Comparison of ENCODE assay signal across 27 cellular contexts in the genomic region with DNA sequence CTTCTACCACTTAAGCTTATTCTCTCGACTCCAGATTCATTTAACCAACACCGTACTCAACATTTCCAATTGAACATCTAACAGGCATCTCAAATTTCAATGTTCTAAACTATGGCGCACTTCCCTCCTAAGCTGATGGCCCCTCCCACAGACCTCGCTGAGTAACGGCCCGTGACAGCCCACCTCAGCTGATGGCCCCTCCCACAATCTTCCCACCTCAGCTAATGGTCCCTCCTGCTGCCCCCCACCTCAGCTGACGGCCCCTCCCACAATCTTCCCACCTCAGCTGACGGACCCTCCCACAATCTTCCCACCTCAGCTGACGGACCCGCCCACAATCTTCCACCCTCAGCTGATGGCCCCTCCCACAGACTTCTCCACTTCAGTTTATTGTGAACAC. TPM values are rescaled to one million over a fixed set of nuclear protein-coding genes. Genes with fewer than 3 reads are reported as not detected.
A peak's percentile ranks its signal among the peaks of the same experiment; 100 is the strongest.
DNase-seq lines count a peak whose midpoint lies in the region; ATAC-seq and TF ChIP-seq lines count a peak whose summit lies in the region.
"Had no signal": no experiment of that assay in that cellular context is flagged by ENCODE, and none has a peak within 500 bp of the region (broad histone marks: within the 10 kb centered on the region; RNA-seq: fewer than 3 reads in every experiment).

No MANE protein-coding gene starts in this region.

- H3K4me3 Mint-ChIP-seq in WTC11 = no peak overlapping the region
- H3K4me3 Mint-ChIP-seq in neural progenitor cell = no peak overlapping the region
- H3K4me3 Mint-ChIP-seq in T-helper 2 cell treated with Interferon-gamma antibody and Interleukin-4, amounts not matched to agents 5 μg/mL and 100 μg/mL, for 36 hours = no peak overlapping the region
- H3K4me3 Mint-ChIP-seq: CD14-positive monocyte; CD4-positive, alpha-beta memory T cell; CD4-positive, CD25-positive, alpha-beta regulatory T cell; CD8-positive, alpha-beta memory T cell had no signal

- H3K4me1 ChIP-seq in HEK293 (ENCODE audit: control insufficient read depth, insufficient read depth, low read length) (no peaks in the 10 kb centered on the region), neural progenitor cell (no peaks in the 10 kb centered on the region), spleen (no peaks in the 10 kb centered on the region)
- H3K4me1 ChIP-seq: BE2C had no signal

- H4K20me1 ChIP-seq in neural progenitor cell (ENCODE audit: low read depth) = no peaks in the 10 kb centered on the region
- H4K20me1 ChIP-seq: BLaER1 had no signal

- no peaks in the 10 kb centered on the region for H3K36me3 ChIP-seq in HEK293 (ENCODE audit: control insufficient read depth in 2 of 2, insufficient read depth in 1 of 2, low read length in 2 of 2)
- no peaks in the 10 kb centered on the region for H3K36me3 ChIP-seq in neural progenitor cell
- H3K36me3 ChIP-seq in spleen = no peaks in the 10 kb centered on the region
- H3K36me3 ChIP-seq: BE2C, BLaER1 had no signal

- H3K36me3 Mint-ChIP-seq in WTC11 (no peaks in the 10 kb centered on the region), neural progenitor cell (no peaks in the 10 kb centered on the region)
- H3K36me3 Mint-ChIP-seq in T-helper 2 cell treated with Interferon-gamma antibody and Interleukin-4, amounts not matched to agents 5 μg/mL and 100 μg/mL, for 36 hours (ENCODE audit: low read depth) = no peaks in the 10 kb centered on the region
- H3K36me3 Mint-ChIP-seq: CD14-positive monocyte; CD4-positive, CD25-positive, alpha-beta regulatory T cell had no signal

- H3K9me3 Mint-ChIP-seq in WTC11 (peaks cover 6% of the 10 kb centered on the region), neural progenitor cell (no peaks in the 10 kb centered on the region)
- H3K9me3 Mint-ChIP-seq in T-helper 2 cell treated with Interferon-gamma antibody and Interleukin-4, amounts not matched to agents 5 μg/mL and 100 μg/mL, for 36 hours = no peaks in the 10 kb centered on the region

- no peak overlapping the region for H3K9ac ChIP-seq in neural progenitor cell
- H3K9ac ChIP-seq: BLaER1 had no signal

- intact Hi-C loops in spleen (cut with DNase I; ENCODE audit: low total_unique reads) = no loop called here

- H3K27ac Mint-ChIP-seq in WTC11 (no peak overlapping the region), neural progenitor cell (no peak overlapping the region)
- H3K27ac Mint-ChIP-seq in T-helper 2 cell treated with Interferon-gamma antibody and Interleukin-4, amounts not matched to agents 5 μg/mL and 100 μg/mL, for 36 hours = no peak overlapping the region
- H3K27ac Mint-ChIP-seq: CD14-positive monocyte; CD4-positive, alpha-beta memory T cell; CD4-positive, CD25-positive, alpha-beta regulatory T cell; CD8-positive, alpha-beta memory T cell had no signal

- TF ChIP-seq CTCF in HEK293 (tag by site-specific recombination; IDR thresholded peaks at IDR 0.05) = no peak
- TF ChIP-seq CTCF in WTC11 (IDR thresholded peaks at IDR 0.05) = no peak
- no peak for TF ChIP-seq CTCF in neural progenitor cell (IDR thresholded peaks at IDR 0.05)
- no peak for TF ChIP-seq CTCF in spleen (IDR thresholded peaks at IDR 0.05 in 8 of 11, conservative IDR thresholded peaks at IDR 0.05 in 3 of 11)

- WGBS in spleen, 5 donors = 82 to 94% (median 92%) methylated on average over 10 of the region's 10 CpGs

- ATAC-seq in WTC11 = peak; percentile 65

- H3K27ac ChIP-seq in HEK293 (ENCODE audit: extremely low read depth, low read depth, low read length) = no peak overlapping the region
- no peak overlapping the region for H3K27ac ChIP-seq in neural progenitor cell
- H3K27ac ChIP-seq in spleen = no peak overlapping the region
- H3K27ac ChIP-seq: BLaER1 had no signal

- TF ChIP-seq POLR2A in spleen (IDR thresholded peaks at IDR 0.05) = no peak

- H3K4me1 Mint-ChIP-seq in WTC11 (peaks cover 3% of the 10 kb centered on the region; the same call in 1 of the 2 replicates), neural progenitor cell (peaks cover 9% of the 10 kb centered on the region)
- H3K4me1 Mint-ChIP-seq in T-helper 2 cell treated with Interferon-gamma antibody and Interleukin-4, amounts not matched to agents 5 μg/mL and 100 μg/mL, for 36 hours (ENCODE audit: low read depth) = no peaks in the 10 kb centered on the region
- H3K4me1 Mint-ChIP-seq: CD14-positive monocyte; CD4-positive, alpha-beta memory T cell; CD4-positive, CD25-positive, alpha-beta regulatory T cell; CD8-positive, alpha-beta memory T cell had no signal

- H3K27me3 ChIP-seq in neural progenitor cell (no peaks in the 10 kb centered on the region), spleen (replicated peaks in 1 of 7) (no peaks in the 10 kb centered on the region)
- H3K27me3 ChIP-seq: BE2C, BLaER1 had no signal

- no peaks in the 10 kb centered on the region for H3K79me2 ChIP-seq in neural progenitor cell (ENCODE audit: low read depth)

- H2AFZ ChIP-seq in neural progenitor cell (replicated peaks) = peak overlapping the region; percentile 37

- DNase-seq in WTC11 (ENCODE audit: low spot score) (no peak), neural progenitor cell (ENCODE audit: low spot score) (no peak), spleen (peak; percentile 48), iPS-NIHi7 (ENCODE audit: extremely low spot score) (no peak), DMS153 (lab: John Stamatoyannopoulos, UW) (no peak)
- no peak for DNase-seq in T-helper 2 cell treated with Interferon-gamma antibody and Interleukin-4, amounts not matched to agents 5 μg/mL and 100 μg/mL, for 36 hours (ENCODE audit: low spot score)
- no peak for DNase-seq in activated effector memory CD4-positive, alpha-beta T cell treated with Interleukin-2 at 50 U/mL for 16 hours
- DNase-seq: 8988T; ACHN; BE2C; C1 segment of cervical spinal cord; CD4-positive, alpha-beta memory T cell; CD4-positive, CD25-positive, alpha-beta regulatory T cell; CD8-positive, alpha-beta memory T cell; COR-L47; DMS53; DMS79; DND-41; EL; GDM1 had no signal

- no peak overlapping the region for H3K4me3 ChIP-seq in HEK293 (ENCODE audit: low read depth, low read length)
- no peak overlapping the region for H3K4me3 ChIP-seq in neural progenitor cell
- no peak overlapping the region for H3K4me3 ChIP-seq in spleen
- H3K4me3 ChIP-seq: BLaER1 had no signal

- H3K9me3 ChIP-seq in HEK293 (ENCODE audit: control insufficient read depth, insufficient read depth, low read depth, low read length) (no peaks in the 10 kb centered on the region), neural progenitor cell (ENCODE audit: low read depth) (no peaks in the 10 kb centered on the region), spleen (no peaks in the 10 kb centered on the region)
- H3K9me3 ChIP-seq: BE2C, BLaER1 had no signal

- no peak overlapping the region for H3K4me2 ChIP-seq in neural progenitor cell
- H3K4me2 ChIP-seq: BLaER1 had no signal

- H3F3A ChIP-seq in neural progenitor cell (ENCODE audit: low read depth) = no peaks in the 10 kb centered on the region

- H3K27me3 Mint-ChIP-seq in WTC11 (ENCODE audit: low read depth) (no peaks in the 10 kb centered on the region; the same call in 1 of the 2 replicates), neural progenitor cell (ENCODE audit: insufficient read depth, low read depth) (no peaks in the 10 kb centered on the region)
- H3K27me3 Mint-ChIP-seq in T-helper 2 cell treated with Interferon-gamma antibody and Interleukin-4, amounts not matched to agents 5 μg/mL and 100 μg/mL, for 36 hours (ENCODE audit: low read depth) = peaks cover 8% of the 10 kb centered on the region

- POLR2A ChIA-PET in HEK293 (lab: Yijun Ruan, JAX) = interaction anchor here (0.6 kb wide), 1 partner anchor 38 kb away, joined by 3 read pairs; no protein-coding TSS in a partner anchor
- POLR2A ChIA-PET in WTC11 (lab: Charles Lee) = no interaction called here

- CTCF ChIA-PET in HEK293 (lab: Yijun Ruan, JAX) (interaction anchor here (0.6 to 1.2 kb wide), 2 partner anchors 83 to 95 kb away, joined by 3 read pairs; no protein-coding TSS in a partner anchor), WTC11 (lab: Charles Lee) (no interaction called here)

TF ChIP-seq in HEK293, 187 proteins besides CTCF, POLR2A, EP300 and RAD21:
- TF ChIP-seq GLIS2 (tag by site-specific recombination; IDR thresholded peaks at IDR 0.05) (no peak), SETDB1 (IDR thresholded peaks at IDR 0.05; ENCODE audit: insufficient read length, low read length) (no peak), ZNF785 (tag by site-specific recombination; IDR thresholded peaks at IDR 0.05) (no peak), EGR2 (tag by site-specific recombination; IDR thresholded peaks at IDR 0.05; ENCODE audit: low read depth) (peak; percentile 65), ZFHX2 (tag by site-specific recombination; conservative IDR thresholded peaks at IDR 0.05) (peak; percentile 59), RBAK (tag by site-specific recombination; IDR thresholded peaks at IDR 0.05) (no peak)
- TF ChIP-seq, protein P1, sequence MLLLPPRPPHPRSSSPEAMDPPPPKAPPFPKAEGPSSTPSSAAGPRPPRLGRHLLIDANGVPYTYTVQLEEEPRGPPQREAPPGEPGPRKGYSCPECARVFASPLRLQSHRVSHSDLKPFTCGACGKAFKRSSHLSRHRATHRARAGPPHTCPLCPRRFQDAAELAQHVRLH (tag by site-specific recombination; IDR thresholded peaks at IDR 0.05) = no peak

TF ChIP-seq in WTC11, 78 proteins besides CTCF, POLR2A, EP300 and RAD21 (continues in another document):
- no peak for TF ChIP-seq FOXJ3 (CRISPR knock-in tag; IDR thresholded peaks at IDR 0.05; ENCODE audit: borderline replicate concordance)
- TF ChIP-seq NR1H2 (CRISPR knock-in tag; IDR thresholded peaks at IDR 0.05) = no peak
- TF ChIP-seq, protein P2, sequence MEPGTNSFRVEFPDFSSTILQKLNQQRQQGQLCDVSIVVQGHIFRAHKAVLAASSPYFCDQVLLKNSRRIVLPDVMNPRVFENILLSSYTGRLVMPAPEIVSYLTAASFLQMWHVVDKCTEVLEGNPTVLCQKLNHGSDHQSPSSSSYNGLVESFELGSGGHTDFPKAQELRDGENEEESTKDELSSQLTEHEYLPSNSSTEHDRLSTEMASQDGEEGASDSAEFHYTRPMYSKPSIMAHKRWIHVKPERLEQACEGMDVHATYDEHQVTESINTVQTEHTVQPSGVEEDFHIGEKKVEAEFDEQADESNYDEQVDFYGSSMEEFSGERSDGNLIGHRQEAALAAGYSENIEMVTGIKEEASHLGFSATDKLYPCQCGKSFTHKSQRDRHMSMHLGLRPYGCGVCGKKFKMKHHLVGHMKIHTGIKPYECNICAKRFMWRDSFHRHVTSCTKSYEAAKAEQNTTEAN (CRISPR knock-in tag; IDR thresholded peaks at IDR 0.05) = no peak
- TF ChIP-seq IRF2 (CRISPR knock-in tag; IDR thresholded peaks at IDR 0.05; ENCODE audit: borderline replicate concordance, low read depth) = no peak
- no peak for TF ChIP-seq NFATC4 (CRISPR knock-in tag; IDR thresholded peaks at IDR 0.05)
- TF ChIP-seq GTF2I (CRISPR knock-in tag; conservative IDR thresholded peaks at IDR 0.05) = no peak
- TF ChIP-seq NFE2L1 (CRISPR knock-in tag; IDR thresholded peaks at IDR 0.05) = no peak

RNA-seq across cellular contexts. Expression of a gene that starts 57.1 kb away (rescaled TPM):
- total RNA-seq in WTC11 (2021) = not detected in 3 replicates
- total RNA-seq in neural progenitor cell (ENCODE audit: low replicate concordance) = not detected in 2 replicates
- total RNA-seq in spleen = under 1 TPM in 2 of 7 donors, not detected in 5; 0.14 to 0.33 TPM
- not detected for polyA plus RNA-seq in spleen
- total RNA-seq: A673; CD4-positive, alpha-beta memory T cell; CD4-positive, CD25-positive, alpha-beta regulatory T cell; CD8-positive, alpha-beta memory T cell; Daoy; G401 had no signal
- polyA plus RNA-seq: AG04450; CD14-positive monocyte; CD4-positive, alpha-beta memory T cell; CD4-positive, CD25-positive, alpha-beta regulatory T cell; CD8-positive, alpha-beta memory T cell had no signal
